Comparison of ENCODE assay signal across 8 cellular contexts in genomic region chr20:45963059-45964011, GRCh38. TPM values are rescaled to one million over a fixed set of nuclear protein-coding genes. Genes with fewer than 3 reads are reported as not detected.
DNase-seq lines count a peak whose midpoint lies in the region; ATAC-seq and TF ChIP-seq lines count a peak whose summit lies in the region.

No MANE protein-coding gene starts in this region.

- BruUV-seq in Calu3 (replicated peaks; lab: Mats Ljungman, UMichigan) (no TSS peak), IMR-90 (replicated peaks; lab: Mats Ljungman, UMichigan) (no TSS peak)

- TF ChIP-seq POLR2A in IMR-90 (IDR thresholded peaks at IDR 0.05; ENCODE audit: low read depth, low read length): no peak

- CTCF ChIA-PET in Calu3 (lab: Charles Lee) (interaction anchor here (1.1 kb wide), 1 partner anchor 7 kb away, joined by 3 read pairs; no protein-coding TSS in a partner anchor), IMR-90 (lab: Yijun Ruan, JAX) (interaction anchor here (0.5 kb wide), 1 partner anchor 12 kb away, joined by 6 read pairs; no protein-coding TSS in a partner anchor)

- H3K4ac ChIP-seq in IMR-90 (ENCODE audit: low read depth, low read length): no peak overlapping the region

- no peak overlapping the region for H3K27ac Mint-ChIP-seq in Calu3 (ENCODE audit: unreplicated experiment)

- no peak overlapping the region for H2BK15ac ChIP-seq in IMR-90 (ENCODE audit: low read depth, low read length)

- H3K4me3 ChIP-seq in IMR-90 (ENCODE audit: insufficient read depth, low read depth, low read length) (no peak overlapping the region), RWPE2 (ENCODE audit: severe bottlenecking) (no peak overlapping the region), thoracic aorta (no peak overlapping the region)

- H3K4me1 Mint-ChIP-seq in Calu3 (ENCODE audit: low read depth, unreplicated experiment): no peaks in the 10 kb centered on the region

- no peak overlapping the region for H3K4me2 ChIP-seq in IMR-90 (ENCODE audit: low read depth, low read length)

- no peak overlapping the region for H2BK20ac ChIP-seq in IMR-90 (ENCODE audit: low read depth, low read length)

- peak; percentile 36 for TF ChIP-seq RAD21 in IMR-90 (IDR thresholded peaks at IDR 0.05; ENCODE audit: low read length)

- H3K27me3 ChIP-seq in IMR-90 (ENCODE audit: control insufficient read depth, insufficient read depth, low read length) (no peaks in the 10 kb centered on the region), RWPE2 (ENCODE audit: insufficient read depth, poor library complexity, severe bottlenecking) (no peaks in the 10 kb centered on the region), thoracic aorta (replicated peaks; ENCODE audit: insufficient read depth) (no peaks in the 10 kb centered on the region)

- dilution Hi-C loops in IMR-90 (cut with HindIII; ENCODE audit: low sequenced_read_pairs, unreplicated experiment): no loop called here

- ATAC-seq in IMR-90 (ENCODE audit: low read depth) (peak; percentile 48; the same call in 1 of the 2 replicates), RWPE2 (ENCODE audit: low read depth) (peak; percentile 62), thoracic aorta (ENCODE audit: insufficient number of reproducible peaks, low FRiP score, low read depth) (no peak), HG02852 (IDR thresholded peaks at IDR 0.05; ENCODE audit: unreplicated experiment) (no peak), HG02840 (IDR thresholded peaks at IDR 0.05; ENCODE audit: low FRiP score, unreplicated experiment) (no peak)

- H3K27ac ChIP-seq in IMR-90 (ENCODE audit: insufficient read depth, low read length) (no peak overlapping the region), RWPE2 (ENCODE audit: poor library complexity, severe bottlenecking) (no peak overlapping the region), thoracic aorta (no peak overlapping the region)

- no peak overlapping the region for H4K91ac ChIP-seq in IMR-90 (ENCODE audit: insufficient read depth, low read depth, low read length)

- H2BK120ac ChIP-seq in IMR-90 (ENCODE audit: low read depth, low read length): no peak overlapping the region

- POLR2A ChIA-PET in IMR-90 (lab: Charles Lee; ENCODE audit: unreplicated experiment): no interaction called here

- H4K20me1 ChIP-seq in IMR-90 (ENCODE audit: insufficient read depth, low read length): peaks cover 5% of the 10 kb centered on the region; the same call in 1 of the 2 replicates

- H3K14ac ChIP-seq in IMR-90 (replicated peaks; ENCODE audit: low read depth, low read length): no peak overlapping the region

- H3K9me3 ChIP-seq in IMR-90 (ENCODE audit: control insufficient read depth, insufficient read depth, low read length) (no peaks in the 10 kb centered on the region), RWPE2 (ENCODE audit: severe bottlenecking) (no peaks in the 10 kb centered on the region), thoracic aorta (no peaks in the 10 kb centered on the region)

- intact Hi-C loops in Calu3 (cut with micrococcal nuclease; ENCODE audit: unreplicated experiment) (loop anchor here (2.0 kb wide), 1 partner anchor 165 kb away; no protein-coding TSS in a partner anchor), IMR-90 (cut with micrococcal nuclease) (loop anchor here (1.0 kb wide), 1 partner anchor 164 kb away; no protein-coding TSS in a partner anchor)

- no peak overlapping the region for H3K23ac ChIP-seq in IMR-90 (ENCODE audit: low read depth, low read length)

- H3K18ac ChIP-seq in IMR-90 (ENCODE audit: low read depth, low read length): no peak overlapping the region

- no peak overlapping the region for H2BK5ac ChIP-seq in IMR-90 (ENCODE audit: low read depth, low read length, poor library complexity, severe bottlenecking)

- H3K4me3 Mint-ChIP-seq in Calu3 (ENCODE audit: low read depth, unreplicated experiment): no peak overlapping the region

- H3K36me3 ChIP-seq in IMR-90 (ENCODE audit: control insufficient read depth, insufficient read depth, low read length) (peaks cover 78% of the 10 kb centered on the region), RWPE2 (ENCODE audit: low read depth) (peaks cover 96% of the 10 kb centered on the region), thoracic aorta (peaks cover 92% of the 10 kb centered on the region)

- 88% methylated on average over 4 of the region's 34 CpGs; no CpG with 5 or more reads in 1 of the 2 experiments for WGBS in IMR-90 (ENCODE audit: extremely low coverage in 2 of 2, insufficient read length in 1 of 2), 2 experiments

- H3K9me3 Mint-ChIP-seq in Calu3 (ENCODE audit: low read depth, unreplicated experiment): no peaks in the 10 kb centered on the region

- in situ Hi-C loops in IMR-90 (cut with MboI; ENCODE audit: low sequenced_read_pairs): no loop called here

- H3K79me1 ChIP-seq in IMR-90 (ENCODE audit: low read depth in 1 of 2, low read length in 2 of 2): peaks cover 13 to 17% of the 10 kb centered on the region in 2 experiments

- no peak overlapping the region for H4K5ac ChIP-seq in IMR-90 (ENCODE audit: low read depth, low read length)

- no peak overlapping the region for H3K9ac ChIP-seq in IMR-90 (ENCODE audit: low read depth, low read length)

- no peak overlapping the region for H3K56ac ChIP-seq in IMR-90 (ENCODE audit: extremely low read depth, insufficient read depth, low read length)

- no peak overlapping the region for H2AK9ac ChIP-seq in IMR-90 (replicated peaks; ENCODE audit: low read depth, low read length, poor library complexity)

- peak; percentile 34 for DNase-seq in Calu3
- peak; percentile 33 for DNase-seq in IMR-90
- DNase-seq in RWPE2 (ENCODE audit: low spot score): peak; percentile 82
- DNase-seq in glomerular visceral epithelial cell (ENCODE audit: extremely low spot score): peak; percentile 37
- no peak for DNase-seq in thoracic aorta (ENCODE audit: low spot score)
- no peak for DNase-seq in KG1 (lab: John Stamatoyannopoulos, UW)

- peaks cover 53% of the 10 kb centered on the region for H3K36me3 Mint-ChIP-seq in Calu3 (ENCODE audit: insufficient read depth, unreplicated experiment)

- H3K9me1 ChIP-seq in IMR-90 (ENCODE audit: insufficient read depth, low read length): peaks cover 5% of the 10 kb centered on the region; the same call in 1 of the 2 replicates

- no peaks in the 10 kb centered on the region for H3K4me1 ChIP-seq in IMR-90 (ENCODE audit: control insufficient read depth, insufficient read depth, low read length)
- H3K4me1 ChIP-seq in RWPE2 (ENCODE audit: insufficient read depth, poor library complexity, severe bottlenecking): no peaks in the 10 kb centered on the region
- H3K4me1 ChIP-seq in thoracic aorta (ENCODE audit: control insufficient read depth in 1 of 2, low read depth in 2 of 2): no peaks in the 10 kb centered on the region

- no peak overlapping the region for H2AFZ ChIP-seq in IMR-90 (replicated peaks; ENCODE audit: low read length, poor library complexity)

- TF ChIP-seq CTCF in Calu3 (IDR thresholded peaks at IDR 0.05; ENCODE audit: unreplicated experiment): peak; percentile 58
- TF ChIP-seq CTCF in IMR-90 (conservative IDR thresholded peaks at IDR 0.05; ENCODE audit: low read depth, low read length): 0 out of 2 replicates have a peak, but pooled peaks have one; percentile 29
- peak; percentile 84 for TF ChIP-seq CTCF in RWPE2 (IDR thresholded peaks at IDR 0.05; ENCODE audit: poor library complexity, severe bottlenecking)
- peak; percentile 20 for TF ChIP-seq CTCF in thoracic aorta (IDR thresholded peaks at IDR 0.05)

- no peak overlapping the region for H4K8ac ChIP-seq in IMR-90 (ENCODE audit: low read depth in 2 of 2, low read length in 2 of 2)

- H2AK5ac ChIP-seq in IMR-90 (ENCODE audit: low read depth, low read length): no peak overlapping the region

- no peaks in the 10 kb centered on the region for H3K27me3 Mint-ChIP-seq in Calu3 (ENCODE audit: unreplicated experiment)

TF ChIP-seq in IMR-90, 13 proteins besides CTCF, POLR2A, EP300 and RAD21:
- 0 out of 2 replicates have a peak, but pooled peaks have one; percentile 6 for TF ChIP-seq SMC3 (IDR thresholded peaks at IDR 0.05; ENCODE audit: low read depth, low read length)
- no peak for TF ChIP-seq RFX5 (IDR thresholded peaks at IDR 0.05; ENCODE audit: low read depth, low read length)

RNA-seq across cellular contexts. Expression of gene ZNF335, which starts 8.7 kb away (rescaled TPM):
- 26.4 and 31.9 TPM in 2 replicates for total RNA-seq in Calu3 (2022)
- 11.8 and 12.5 TPM in 2 replicates for total RNA-seq in IMR-90 (2012; rRNA removed)
- polyA plus RNA-seq in IMR-90 (2012; rRNA removed): 17.8 and 20.2 TPM in 2 replicates
- 6.2 and 10.9 TPM in 2 replicates for polyA plus RNA-seq in IMR-90 (2012; cell fraction: cytosol; rRNA removed)
- 89.9 and 166 TPM in 2 replicates for polyA plus RNA-seq in IMR-90 (2012; cell fraction: nucleus; rRNA removed; ENCODE audit: low replicate concordance)
- total RNA-seq in thoracic aorta: 10 to 100 TPM; 28.8 to 30.1 TPM

RNA-seq across cellular contexts. Expression of gene PCIF1, which starts 28.9 kb away (rescaled TPM):
- total RNA-seq in Calu3 (2022) (38.1 and 39.8 TPM in 2 replicates), IMR-90 (2012; rRNA removed) (5.4 and 6.1 TPM in 2 replicates), thoracic aorta (10 to 100 TPM; 22.6 to 34.7 TPM)
- polyA plus RNA-seq in IMR-90 (2012; rRNA removed): 17.8 and 18.3 TPM in 2 replicates
- polyA plus RNA-seq in IMR-90 (2012; cell fraction: cytosol; rRNA removed): 16.0 and 23.4 TPM in 2 replicates
- polyA plus RNA-seq in IMR-90 (2012; cell fraction: nucleus; rRNA removed; ENCODE audit: low replicate concordance): 23.7 and 43.7 TPM in 2 replicates

RNA-seq across cellular contexts. Expression of gene MMP9, which starts 45.4 kb away (rescaled TPM):
- total RNA-seq in Calu3 (2022) (not detected in 2 replicates), IMR-90 (2012; rRNA removed) (under 0.01 TPM in 2 replicates), thoracic aorta (1 to 10 TPM in 1 of 2 donors, not detected in 1; 3.7 TPM)
- polyA plus RNA-seq in IMR-90 (2012; rRNA removed): 0.16 and 0.17 TPM in 2 replicates
- 0.23 and 0.45 TPM in 2 replicates for polyA plus RNA-seq in IMR-90 (2012; cell fraction: cytosol; rRNA removed)
- polyA plus RNA-seq in IMR-90 (2012; cell fraction: nucleus; rRNA removed; ENCODE audit: low replicate concordance): 0.22 and 0.25 TPM in 2 replicates

RNA-seq across cellular contexts. Expression of gene PLTP, which starts 51.4 kb away (rescaled TPM):
- total RNA-seq in Calu3 (2022) (1.4 and 1.6 TPM in 2 replicates), IMR-90 (2012; rRNA removed) (5.0 and 5.4 TPM in 2 replicates), thoracic aorta (100 to 1,000 TPM; 182 to 637 TPM)
- polyA plus RNA-seq in IMR-90 (2012; rRNA removed): 53.5 and 55.8 TPM in 2 replicates
- 68.7 and 135 TPM in 2 replicates for polyA plus RNA-seq in IMR-90 (2012; cell fraction: cytosol; rRNA removed)
- polyA plus RNA-seq in IMR-90 (2012; cell fraction: nucleus; rRNA removed; ENCODE audit: low replicate concordance): 46.1 and 62.0 TPM in 2 replicates

Comparison
In these comparisons a context has a peak if more than half of its experiments do, and no peak if none do; other contexts are left out.
1. DNase-seq: peak in Calu3 (single experiment), IMR-90 (single experiment), RWPE2 (single experiment) and glomerular visceral epithelial cell (single experiment); none in thoracic aorta (single experiment) and KG1 (single experiment).
2. CTCF ChIP-seq: peak in every context shown above with its lines; median percentile 84 in RWPE2; 58 in Calu3; 29 in IMR-90; 20 in thoracic aorta.
3. ATAC-seq: peak in IMR-90 (single experiment) and RWPE2 (single experiment); none in thoracic aorta (single experiment), HG02852 (single experiment) and HG02840 (single experiment).